ENCODE assay signal across 11 cellular contexts in genomic region chr1:233293556-233294446, GRCh38. TPM values are rescaled to one million over a fixed set of nuclear protein-coding genes. Genes with fewer than 3 reads are reported as not detected.
A peak's percentile ranks its signal among the peaks of the same experiment; 100 is the strongest.
DNase-seq lines count a peak whose midpoint lies in the region; ATAC-seq and TF ChIP-seq lines count a peak whose summit lies in the region.
"Had no signal": no experiment of that assay in that cellular context is flagged by ENCODE, and none has a peak within 500 bp of the region (broad histone marks: within the 10 kb centered on the region; RNA-seq: fewer than 3 reads in every experiment).

No MANE protein-coding gene starts in this region.

- H3K4me3 ChIP-seq in Loucy (ENCODE audit: low read length, poor library complexity, severe bottlenecking) (peak overlapping the region; percentile 86), neural progenitor cell (no peak overlapping the region)

- peak overlapping the region; percentile 67 for H3K27ac Mint-ChIP-seq in activated CD4-positive, alpha-beta T cell treated with anti-CD3 and anti-CD28 coated beads for 36 hours
- H3K27ac Mint-ChIP-seq in central memory CD8-positive, alpha-beta T cell (ENCODE audit: low read depth), result peak overlapping the region; percentile 18
- no peak overlapping the region for H3K27ac Mint-ChIP-seq in neural progenitor cell

- H3K4me1 Mint-ChIP-seq in activated CD4-positive, alpha-beta T cell treated with anti-CD3 and anti-CD28 coated beads for 36 hours, result peaks cover 32% of the 10 kb centered on the region
- H3K4me1 Mint-ChIP-seq in central memory CD8-positive, alpha-beta T cell, result peaks cover 35% of the 10 kb centered on the region
- peaks cover 20% of the 10 kb centered on the region for H3K4me1 Mint-ChIP-seq in neural progenitor cell

- DNase-seq in activated CD4-positive, alpha-beta T cell treated with anti-CD3 and anti-CD28 coated beads for 36 hours, result no peak
- no peak for DNase-seq in activated CD4-positive, alpha-beta T cell treated with anti-CD3 and anti-CD28 coated beads, Interleukin-2, amount 50 U/mL, for 4 hours
- DNase-seq in central memory CD8-positive, alpha-beta T cell (ENCODE audit: low spot score in 2 of 2), result no peak
- no peak for DNase-seq in neural progenitor cell (ENCODE audit: low spot score)
- DNase-seq in anterior cingulate cortex (lab: John Stamatoyannopoulos, UW), result no peak
- DNase-seq in left lobe of liver (ENCODE audit: low spot score), result no peak
- DNase-seq: NCI-H1930, upper lobe of left lung had no signal

- ATAC-seq in activated CD4-positive, alpha-beta T cell treated with anti-CD3 and anti-CD28 coated beads for 36 hours, result no peak
- ATAC-seq in central memory CD8-positive, alpha-beta T cell (replicated peaks; ENCODE audit: extremely low read depth, poor library complexity, severe bottlenecking), result no peak
- ATAC-seq in HG02678 (IDR thresholded peaks at IDR 0.05; ENCODE audit: unreplicated experiment), result no peak
- no peak for ATAC-seq in left lobe of liver

- peaks cover 3% of the 10 kb centered on the region for H3K36me3 Mint-ChIP-seq in activated CD4-positive, alpha-beta T cell treated with anti-CD3 and anti-CD28 coated beads for 36 hours (ENCODE audit: low read depth)
- H3K36me3 Mint-ChIP-seq in central memory CD8-positive, alpha-beta T cell (ENCODE audit: insufficient read depth), result peaks cover 2% of the 10 kb centered on the region
- H3K36me3 Mint-ChIP-seq in neural progenitor cell, result no peaks in the 10 kb centered on the region

- no peaks in the 10 kb centered on the region for H3K9me3 Mint-ChIP-seq in activated CD4-positive, alpha-beta T cell treated with anti-CD3 and anti-CD28 coated beads for 36 hours (ENCODE audit: low read depth)
- no peaks in the 10 kb centered on the region for H3K9me3 Mint-ChIP-seq in central memory CD8-positive, alpha-beta T cell
- no peaks in the 10 kb centered on the region for H3K9me3 Mint-ChIP-seq in neural progenitor cell

- peaks cover 20% of the 10 kb centered on the region for H4K20me1 ChIP-seq in Loucy (ENCODE audit: insufficient read depth, low read length, poor library complexity, severe bottlenecking)
- peaks cover 37% of the 10 kb centered on the region for H4K20me1 ChIP-seq in neural progenitor cell (ENCODE audit: low read depth)
- H4K20me1 ChIP-seq: BLaER1 treated with 17β-estradiol and CSF1 and Interleukin-3, amounts not matched to agents 10 nM and 100 nM had no signal

- H3K36me3 ChIP-seq in Loucy (ENCODE audit: insufficient read depth, low read length), result no peaks in the 10 kb centered on the region
- no peaks in the 10 kb centered on the region for H3K36me3 ChIP-seq in neural progenitor cell
- H3K36me3 ChIP-seq: BLaER1 treated with 17β-estradiol and CSF1 and Interleukin-3, amounts not matched to agents 10 nM and 100 nM; upper lobe of left lung had no signal

- POLR2A ChIA-PET in activated CD4-positive, alpha-beta T cell treated with anti-CD3 and anti-CD28 coated beads for 36 hours (lab: Charles Lee), result no interaction called here

- H3K9me3 ChIP-seq in Loucy (ENCODE audit: insufficient read depth, low read depth, low read length) (no peaks in the 10 kb centered on the region), neural progenitor cell (ENCODE audit: low read depth) (no peaks in the 10 kb centered on the region)
- H3K9me3 ChIP-seq: BLaER1 treated with 17β-estradiol and CSF1 and Interleukin-3, amounts not matched to agents 10 nM and 100 nM; upper lobe of left lung had no signal

- H3K9ac ChIP-seq in Loucy (ENCODE audit: low read depth, low read length, poor library complexity, severe bottlenecking), result peak overlapping the region; percentile 25
- no peak overlapping the region for H3K9ac ChIP-seq in neural progenitor cell

- H3K4me3 Mint-ChIP-seq in activated CD4-positive, alpha-beta T cell treated with anti-CD3 and anti-CD28 coated beads for 36 hours, result peak overlapping the region; percentile 95
- H3K4me3 Mint-ChIP-seq in central memory CD8-positive, alpha-beta T cell, result no peak overlapping the region
- peak overlapping the region; percentile 34 for H3K4me3 Mint-ChIP-seq in neural progenitor cell

- H3K4me2 ChIP-seq in Loucy (ENCODE audit: low read depth, low read length, poor library complexity, severe bottlenecking) (peak overlapping the region; percentile 87), neural progenitor cell (no peak overlapping the region)

- no peak overlapping the region for H2AFZ ChIP-seq in Loucy (ENCODE audit: low read length)
- no peak overlapping the region for H2AFZ ChIP-seq in neural progenitor cell (replicated peaks)

- H3K79me2 ChIP-seq in Loucy (ENCODE audit: insufficient read depth, low read length) (peaks cover 57% of the 10 kb centered on the region), neural progenitor cell (ENCODE audit: low read depth) (peaks cover 62% of the 10 kb centered on the region)

- H3K9me2 ChIP-seq in Loucy (replicated peaks; ENCODE audit: low read depth, low read length), result no peaks in the 10 kb centered on the region

- no peak overlapping the region for H3K27ac ChIP-seq in neural progenitor cell
- H3K27ac ChIP-seq: upper lobe of left lung had no signal

- intact Hi-C loops in activated CD4-positive, alpha-beta T cell treated with anti-CD3 and anti-CD28 coated beads for 36 hours (cut with DNase I, micrococcal nuclease), result no loop called here

- CTCF ChIA-PET in activated CD4-positive, alpha-beta T cell treated with anti-CD3 and anti-CD28 coated beads for 36 hours (lab: Charles Lee), result interaction anchor here (0.6 to 1.9 kb wide), 4 partner anchors 10 to 70 kb away, joined by 3 to 10 read pairs (median 4); no protein-coding TSS in a partner anchor

- TF ChIP-seq CTCF in Loucy (conservative IDR thresholded peaks at IDR 0.05; ENCODE audit: low read length), result no peak
- no peak for TF ChIP-seq CTCF in neural progenitor cell (IDR thresholded peaks at IDR 0.05)

- H3K4me1 ChIP-seq in Loucy (ENCODE audit: insufficient read depth, low read length, poor library complexity, severe bottlenecking), result peaks cover 43% of the 10 kb centered on the region
- H3K4me1 ChIP-seq in neural progenitor cell, result peaks cover 23% of the 10 kb centered on the region

- no peaks in the 10 kb centered on the region for H3K27me3 Mint-ChIP-seq in activated CD4-positive, alpha-beta T cell treated with anti-CD3 and anti-CD28 coated beads for 36 hours
- no peaks in the 10 kb centered on the region for H3K27me3 Mint-ChIP-seq in central memory CD8-positive, alpha-beta T cell
- peaks cover 5% of the 10 kb centered on the region for H3K27me3 Mint-ChIP-seq in neural progenitor cell (ENCODE audit: insufficient read depth, low read depth)

- H3F3A ChIP-seq in Loucy (ENCODE audit: low read depth), result no peaks in the 10 kb centered on the region; the same call in 1 of the 2 replicates
- H3F3A ChIP-seq in neural progenitor cell (ENCODE audit: low read depth), result peaks cover 6% of the 10 kb centered on the region

- H3K27me3 ChIP-seq in Loucy (ENCODE audit: insufficient read depth, low read length, poor library complexity, severe bottlenecking), result no peaks in the 10 kb centered on the region
- H3K27me3 ChIP-seq in neural progenitor cell, result no peaks in the 10 kb centered on the region
- H3K27me3 ChIP-seq: BLaER1 treated with 17β-estradiol and CSF1 and Interleukin-3, amounts not matched to agents 10 nM and 100 nM had no signal

RNA-seq across cellular contexts. Expression of gene PCNX2, which starts 1.7 kb away (rescaled TPM):
- total RNA-seq in activated CD4-positive, alpha-beta T cell treated with anti-CD3 and anti-CD28 coated beads for 36 hours, result 10 to 100 TPM; 14.7 to 18.1 TPM
- 26.2 and 30.8 TPM in 2 replicates for total RNA-seq in neural progenitor cell (ENCODE audit: low replicate concordance)
- total RNA-seq in left lobe of liver, result 0.73 TPM

RNA-seq across cellular contexts. Expression of gene MAP3K21, which starts 33.7 kb away (rescaled TPM):
- 1 to 10 TPM; 3.0 to 3.1 TPM for total RNA-seq in activated CD4-positive, alpha-beta T cell treated with anti-CD3 and anti-CD28 coated beads for 36 hours
- total RNA-seq in neural progenitor cell (ENCODE audit: low replicate concordance) (4.2 and 5.4 TPM in 2 replicates), left lobe of liver (4.7 TPM)
